Comparison of ENCODE assay signal across 28 cellular contexts in genomic region chr10:91472911-91473310, GRCh38.
"Had no signal": no experiment of that assay in that cellular context is flagged by ENCODE, and none has a peak within 500 bp of the region (broad histone marks: within the 10 kb centered on the region; RNA-seq: fewer than 3 reads in every experiment).

No MANE protein-coding gene starts in this region.

- H3K27me3 ChIP-seq: stomach, suprapubic skin, testis, thyroid gland, tibial artery, tibial nerve, transverse colon, upper lobe of left lung, upper lobe of right lung, uterus, vagina had no signal

- FAIRE-seq: urothelium cell line had no signal

- H3K4me1 ChIP-seq: stomach, suprapubic skin, testis, thyroid gland, tibial artery, tibial nerve, transverse colon, upper lobe of left lung, upper lobe of right lung, uterus, vagina had no signal

- H3K36me3 Mint-ChIP-seq: stimulated activated effector memory CD8-positive, alpha-beta T cell treated with anti-CD3 and anti-CD28 coated beads, Interleukin-12 subunit alpha, Interleukin-12 subunit beta, amount 100 ng/mL, for 72 hours had no signal

- H3K27me3 Mint-ChIP-seq: stimulated activated memory B cell treated with anti-CD40 and anti-IgM and Interleukin-4, amounts not matched to agents 10 μg/mL and 1 μg/mL and 100 μg/mL, for 72 hours; stimulated activated naive CD8-positive, alpha-beta T cell treated with anti-CD3 and anti-CD28 coated beads, Interleukin-15, Interleukin-2, amounts not matched to agents 100 ng/mL and 50 ng/mL, for 24 hours; type B pancreatic cell had no signal

- H3K4me3 ChIP-seq: stomach, suprapubic skin, testis, thoracic aorta, thyroid gland, tibial artery, tibial nerve, transverse colon, upper lobe of left lung, upper lobe of right lung, uterus, vagina had no signal

- H3K27ac Mint-ChIP-seq: stimulated activated effector memory CD8-positive, alpha-beta T cell treated with anti-CD3 and anti-CD28 coated beads, Interleukin-12 subunit alpha, Interleukin-12 subunit beta, amount 100 ng/mL, for 72 hours; stimulated activated memory B cell treated with anti-CD40 and anti-IgM and Interleukin-4, amounts not matched to agents 10 μg/mL and 1 μg/mL and 100 μg/mL, for 72 hours; stimulated activated naive B cell treated with anti-CD40 and anti-IgM and Interleukin-4, amounts not matched to agents 10 μg/mL and 1 μg/mL and 100 μg/mL, for 72 hours; stimulated activated naive CD8-positive, alpha-beta T cell treated with anti-CD3 and anti-CD28 coated beads, Interleukin-15, amount 100 ng/mL, for 72 hours; stimulated activated naive CD8-positive, alpha-beta T cell treated with anti-CD3 and anti-CD28 coated beads, Interleukin-15, Interleukin-2, amounts not matched to agents 100 ng/mL and 50 ng/mL, for 24 hours; type B pancreatic cell had no signal

- H3K36me3 ChIP-seq: thoracic aorta, thyroid gland, transverse colon, upper lobe of right lung, uterus, vagina had no signal

- H3K4me3 Mint-ChIP-seq: stimulated activated effector memory CD8-positive, alpha-beta T cell treated with anti-CD3 and anti-CD28 coated beads, Interleukin-12 subunit alpha, Interleukin-12 subunit beta, amount 100 ng/mL, for 72 hours; stimulated activated memory B cell treated with anti-CD40 and anti-IgM and Interleukin-4, amounts not matched to agents 10 μg/mL and 1 μg/mL and 100 μg/mL, for 72 hours; stimulated activated naive B cell treated with anti-CD40 and anti-IgM and Interleukin-4, amounts not matched to agents 10 μg/mL and 1 μg/mL and 100 μg/mL, for 72 hours; stimulated activated naive CD8-positive, alpha-beta T cell treated with anti-CD3 and anti-CD28 coated beads, Interleukin-15, amount 100 ng/mL, for 72 hours; stimulated activated naive CD8-positive, alpha-beta T cell treated with anti-CD3 and anti-CD28 coated beads, Interleukin-15, Interleukin-2, amounts not matched to agents 100 ng/mL and 50 ng/mL, for 24 hours; type B pancreatic cell had no signal

- H3K9me3 ChIP-seq: stomach, suprapubic skin, testis, thoracic aorta, thyroid gland, tibial artery, transverse colon, upper lobe of left lung, upper lobe of right lung, uterus, vagina had no signal

- DNase-seq: stimulated activated CD4-positive, alpha-beta T cell treated with anti-CD3 and anti-CD28 coated beads, Interleukin-2, amount 100 ng/mL, for 48 hours; stimulated activated CD4-positive, alpha-beta T cell treated with anti-CD3 and anti-CD28 coated beads, Interleukin-4, amount 100 ng/mL, for 1 hour; stimulated activated CD4-positive, alpha-beta T cell treated with anti-CD3 and anti-CD28 coated beads, Interleukin-4, amount 100 ng/mL, for 24 hours; stimulated activated CD4-positive, alpha-beta T cell treated with anti-CD3 and anti-CD28 coated beads, Interleukin-4, amount 100 ng/mL, for 4 hours; stimulated activated CD8-positive, alpha-beta memory T cell treated with anti-CD3 and anti-CD28 coated beads, Interleukin-4, amount 100 ng/mL, for 48 hours; stimulated activated naive B cell treated with anti-CD40 and anti-IgM and Interleukin-4, amounts not matched to agents 10 μg/mL and 1 μg/mL and 100 μg/mL, for 72 hours; stimulated activated naive CD4-positive, alpha-beta T cell; stimulated activated naive CD4-positive, alpha-beta T cell treated with Interleukin-2 at 50 U/mL for 16 hours; stimulated activated naive CD8-positive, alpha-beta T cell treated with anti-CD3 and anti-CD28 coated beads, Interleukin-15, amount 100 ng/mL, for 72 hours; stimulated activated naive CD8-positive, alpha-beta T cell treated with anti-CD3 and anti-CD28 coated beads, Interleukin-15, Interleukin-2, amounts not matched to agents 100 U/mL and 50 U/mL, for 24 hours; stomach; substantia nigra; testis; thyroid gland; tibial artery; transverse colon; upper lobe of left lung; upper lobe of right lung; uterus had no signal

- ATAC-seq: stimulated activated effector memory CD8-positive, alpha-beta T cell treated with anti-CD3 and anti-CD28 coated beads, Interleukin-12 subunit alpha, Interleukin-12 subunit beta, amount 100 ng/mL, for 72 hours; stimulated activated memory B cell treated with anti-CD40 and anti-IgM and Interleukin-4, amounts not matched to agents 10 μg/mL and 1 μg/mL and 100 μg/mL, for 72 hours; stimulated activated naive B cell treated with anti-CD40 and anti-IgM and Interleukin-4, amounts not matched to agents 10 μg/mL and 1 μg/mL and 100 μg/mL, for 72 hours; stimulated activated naive CD8-positive, alpha-beta T cell treated with anti-CD3 and anti-CD28 coated beads, Interleukin-15, amount 100 ng/mL, for 72 hours; stimulated activated naive CD8-positive, alpha-beta T cell treated with anti-CD3 and anti-CD28 coated beads, Interleukin-15, Interleukin-2, amounts not matched to agents 100 U/mL and 50 U/mL, for 24 hours; upper lobe of right lung had no signal

- H3K4me1 Mint-ChIP-seq: stimulated activated effector memory CD8-positive, alpha-beta T cell treated with anti-CD3 and anti-CD28 coated beads, Interleukin-12 subunit alpha, Interleukin-12 subunit beta, amount 100 ng/mL, for 72 hours; stimulated activated memory B cell treated with anti-CD40 and anti-IgM and Interleukin-4, amounts not matched to agents 10 μg/mL and 1 μg/mL and 100 μg/mL, for 72 hours; stimulated activated naive B cell treated with anti-CD40 and anti-IgM and Interleukin-4, amounts not matched to agents 10 μg/mL and 1 μg/mL and 100 μg/mL, for 72 hours; stimulated activated naive CD8-positive, alpha-beta T cell treated with anti-CD3 and anti-CD28 coated beads, Interleukin-15, amount 100 ng/mL, for 72 hours had no signal

- H3K27ac ChIP-seq: stomach, suprapubic skin, testis, thoracic aorta, thyroid gland, tibial artery, tibial nerve, transverse colon, upper lobe of left lung, upper lobe of right lung, uterus, vagina had no signal
